ENCODE assay signal across 15 cellular contexts in genomic region chr7:132604090-132604489, GRCh38. TPM values are rescaled to one million over a fixed set of nuclear protein-coding genes. Genes with fewer than 3 reads are reported as not detected.
"Had no signal": no experiment of that assay in that cellular context is flagged by ENCODE, and none has a peak within 500 bp of the region (broad histone marks: within the 10 kb centered on the region; RNA-seq: fewer than 3 reads in every experiment).

No MANE protein-coding gene starts in this region.

- ATAC-seq: effector memory CD8-positive, alpha-beta T cell; left lung; lower lobe of right lung; naive thymus-derived CD8-positive, alpha-beta T cell; stimulated activated effector memory CD8-positive, alpha-beta T cell treated with anti-CD3 and anti-CD28 coated beads, Interleukin-12 subunit alpha, Interleukin-12 subunit beta, amount 100 ng/mL, for 72 hours had no signal

- DNase-seq: cortex of kidney; effector memory CD8-positive, alpha-beta T cell; kidney; left lung; lower lobe of right lung; naive thymus-derived CD8-positive, alpha-beta T cell; nephron progenitor cell; nucleus accumbens; right cardiac atrium; sigmoid colon; stimulated activated CD4-positive, alpha-beta T cell treated with anti-CD3 and anti-CD28 coated beads, Interleukin-2, amount 100 ng/mL, for 24 hours; stimulated activated CD4-positive, alpha-beta T cell treated with anti-CD3 and anti-CD28 coated beads, Interleukin-4, amount 100 ng/mL, for 24 hours; upper lobe of left lung had no signal

RNA-seq across cellular contexts. Expression of gene PLXNA4, which starts 27.8 kb away (rescaled TPM):
- total RNA-seq: fibroblast of villous mesenchyme had no signal
